In genomic region chr4:2805712-2806391, GRCh38 we compare ENCODE assay signal across 14 cellular contexts. TPM values are rescaled to one million over a fixed set of nuclear protein-coding genes. Genes with fewer than 3 reads are reported as not detected.
DNase-seq lines count a peak whose midpoint lies in the region; ATAC-seq and TF ChIP-seq lines count a peak whose summit lies in the region.
"Had no signal": no experiment of that assay in that cellular context is flagged by ENCODE, and none has a peak within 500 bp of the region (broad histone marks: within the 10 kb centered on the region; RNA-seq: fewer than 3 reads in every experiment).

No MANE protein-coding gene starts in this region.

- intact Hi-C loops in activated T-helper 2 cell treated with anti-CD3 and anti-CD28 coated beads, Interferon-gamma antibody, Interleukin-2, Interleukin-4, amounts not matched to agents 10 μg/mL and 5 μg/mL and 100 μg/mL, durations not matched to agents 14 hours and 24 hours and 36 hours (cut with micrococcal nuclease): no loop called here
- intact Hi-C loops in activated naive CD4-positive, alpha-beta T cell treated with anti-CD3 and anti-CD28 coated beads for 36 hours (cut with micrococcal nuclease): no loop called here

- no peak for TF ChIP-seq EP300 in Ishikawa (IDR thresholded peaks at IDR 0.05; ENCODE audit: borderline replicate concordance)

- TF ChIP-seq RAD21 in Ishikawa (IDR thresholded peaks at IDR 0.05; ENCODE audit: low read depth): no peak

- H3K4me3 Mint-ChIP-seq in stimulated activated effector memory CD8-positive, alpha-beta T cell treated with anti-CD3 and anti-CD28 coated beads, Interleukin-12 subunit alpha, Interleukin-12 subunit beta, amount 100 ng/mL, for 72 hours: no peak overlapping the region
- no peak overlapping the region for H3K4me3 Mint-ChIP-seq in activated T-helper 2 cell treated with anti-CD3 and anti-CD28 coated beads, Interferon-gamma antibody, Interleukin-2, Interleukin-4, amounts not matched to agents 10 μg/mL and 5 μg/mL and 100 μg/mL, durations not matched to agents 14 hours and 24 hours and 36 hours (ENCODE audit: low read depth)
- no peak overlapping the region for H3K4me3 Mint-ChIP-seq in activated naive CD4-positive, alpha-beta T cell treated with anti-CD3 and anti-CD28 coated beads for 36 hours
- H3K4me3 Mint-ChIP-seq: activated CD4-positive, alpha-beta T cell treated with anti-CD3 and anti-CD28 coated beads for 36 hours had no signal

- DNase-seq in caudate nucleus (lab: John Stamatoyannopoulos, UW): no peak
- DNase-seq in stimulated activated effector memory CD8-positive, alpha-beta T cell treated with anti-CD3 and anti-CD28 coated beads, Interleukin-12 subunit alpha, Interleukin-12 subunit beta, amount 100 ng/mL, for 72 hours (ENCODE audit: low spot score in 2 of 2): no peak
- DNase-seq in activated T-helper 2 cell treated with anti-CD3 and anti-CD28 coated beads, Interferon-gamma antibody, Interleukin-2, Interleukin-4, amounts not matched to agents 10 μg/mL and 5 μg/mL and 100 μg/mL, durations not matched to agents 14 hours and 24 hours and 36 hours (ENCODE audit: low spot score): no peak
- DNase-seq in activated naive CD4-positive, alpha-beta T cell treated with anti-CD3 and anti-CD28 coated beads for 36 hours: no peak
- no peak for DNase-seq in anterior cingulate cortex (lab: John Stamatoyannopoulos, UW)
- DNase-seq in activated CD4-positive, alpha-beta T cell treated with anti-CD3 and anti-CD28 coated beads, Interleukin-2, amount 50 U/mL, for 4 hours: no peak
- DNase-seq: activated CD4-positive, alpha-beta T cell treated with anti-CD3 and anti-CD28 coated beads for 36 hours; activated gamma-delta T cell treated with Interleukin-2 at 50 U/mL for 16 hours; CD8-positive, alpha-beta memory T cell; effector memory CD8-positive, alpha-beta T cell; NCI-H2081 treated with DMSO at 0.1 percent for 48 hours had no signal

- H3K27ac Mint-ChIP-seq in stimulated activated effector memory CD8-positive, alpha-beta T cell treated with anti-CD3 and anti-CD28 coated beads, Interleukin-12 subunit alpha, Interleukin-12 subunit beta, amount 100 ng/mL, for 72 hours: peak overlapping the region; percentile 79
- no peak overlapping the region for H3K27ac Mint-ChIP-seq in activated T-helper 2 cell treated with anti-CD3 and anti-CD28 coated beads, Interferon-gamma antibody, Interleukin-2, Interleukin-4, amounts not matched to agents 10 μg/mL and 5 μg/mL and 100 μg/mL, durations not matched to agents 14 hours and 24 hours and 36 hours
- no peak overlapping the region for H3K27ac Mint-ChIP-seq in activated naive CD4-positive, alpha-beta T cell treated with anti-CD3 and anti-CD28 coated beads for 36 hours
- H3K27ac Mint-ChIP-seq: activated CD4-positive, alpha-beta T cell treated with anti-CD3 and anti-CD28 coated beads for 36 hours had no signal

- no peaks in the 10 kb centered on the region for H3K27me3 ChIP-seq in layer of hippocampus (ENCODE audit: control insufficient read depth, insufficient read depth, low read length)
- H3K27me3 ChIP-seq: ovary had no signal

- ATAC-seq in stimulated activated effector memory CD8-positive, alpha-beta T cell treated with anti-CD3 and anti-CD28 coated beads, Interleukin-12 subunit alpha, Interleukin-12 subunit beta, amount 100 ng/mL, for 72 hours: no peak
- ATAC-seq: activated CD4-positive, alpha-beta T cell treated with anti-CD3 and anti-CD28 coated beads for 36 hours; effector memory CD8-positive, alpha-beta T cell had no signal

- no peaks in the 10 kb centered on the region for H3K27me3 Mint-ChIP-seq in activated T-helper 2 cell treated with anti-CD3 and anti-CD28 coated beads, Interferon-gamma antibody, Interleukin-2, Interleukin-4, amounts not matched to agents 10 μg/mL and 5 μg/mL and 100 μg/mL, durations not matched to agents 14 hours and 24 hours and 36 hours (ENCODE audit: low read depth)
- H3K27me3 Mint-ChIP-seq in activated naive CD4-positive, alpha-beta T cell treated with anti-CD3 and anti-CD28 coated beads for 36 hours (ENCODE audit: low read depth): no peaks in the 10 kb centered on the region
- H3K27me3 Mint-ChIP-seq: activated CD4-positive, alpha-beta T cell treated with anti-CD3 and anti-CD28 coated beads for 36 hours; CD8-positive, alpha-beta memory T cell; effector memory CD8-positive, alpha-beta T cell had no signal

- peak overlapping the region; percentile 62 for H3K27ac ChIP-seq in caudate nucleus (ENCODE audit: low read depth, low read length)
- peak overlapping the region; percentile 27 for H3K27ac ChIP-seq in layer of hippocampus (ENCODE audit: low read depth, low read length)

- CTCF ChIA-PET in activated naive CD4-positive, alpha-beta T cell treated with anti-CD3 and anti-CD28 coated beads for 36 hours (lab: Charles Lee): interaction anchor here (1.2 kb wide), 1 partner anchor 42 kb away, joined by 3 read pairs; no protein-coding TSS in a partner anchor

- H3K9me3 Mint-ChIP-seq in stimulated activated effector memory CD8-positive, alpha-beta T cell treated with anti-CD3 and anti-CD28 coated beads, Interleukin-12 subunit alpha, Interleukin-12 subunit beta, amount 100 ng/mL, for 72 hours: no peaks in the 10 kb centered on the region
- H3K9me3 Mint-ChIP-seq in activated T-helper 2 cell treated with anti-CD3 and anti-CD28 coated beads, Interferon-gamma antibody, Interleukin-2, Interleukin-4, amounts not matched to agents 10 μg/mL and 5 μg/mL and 100 μg/mL, durations not matched to agents 14 hours and 24 hours and 36 hours: no peaks in the 10 kb centered on the region
- H3K9me3 Mint-ChIP-seq in activated naive CD4-positive, alpha-beta T cell treated with anti-CD3 and anti-CD28 coated beads for 36 hours: no peaks in the 10 kb centered on the region
- H3K9me3 Mint-ChIP-seq: CD8-positive, alpha-beta memory T cell; effector memory CD8-positive, alpha-beta T cell had no signal

- peaks cover 31% of the 10 kb centered on the region for H3K4me1 Mint-ChIP-seq in stimulated activated effector memory CD8-positive, alpha-beta T cell treated with anti-CD3 and anti-CD28 coated beads, Interleukin-12 subunit alpha, Interleukin-12 subunit beta, amount 100 ng/mL, for 72 hours
- peaks cover 4% of the 10 kb centered on the region for H3K4me1 Mint-ChIP-seq in activated T-helper 2 cell treated with anti-CD3 and anti-CD28 coated beads, Interferon-gamma antibody, Interleukin-2, Interleukin-4, amounts not matched to agents 10 μg/mL and 5 μg/mL and 100 μg/mL, durations not matched to agents 14 hours and 24 hours and 36 hours (ENCODE audit: low read depth)
- peaks cover 8% of the 10 kb centered on the region for H3K4me1 Mint-ChIP-seq in activated naive CD4-positive, alpha-beta T cell treated with anti-CD3 and anti-CD28 coated beads for 36 hours (ENCODE audit: low read depth)

- H3K36me3 Mint-ChIP-seq in stimulated activated effector memory CD8-positive, alpha-beta T cell treated with anti-CD3 and anti-CD28 coated beads, Interleukin-12 subunit alpha, Interleukin-12 subunit beta, amount 100 ng/mL, for 72 hours: peaks cover 12% of the 10 kb centered on the region
- no peaks in the 10 kb centered on the region for H3K36me3 Mint-ChIP-seq in activated T-helper 2 cell treated with anti-CD3 and anti-CD28 coated beads, Interferon-gamma antibody, Interleukin-2, Interleukin-4, amounts not matched to agents 10 μg/mL and 5 μg/mL and 100 μg/mL, durations not matched to agents 14 hours and 24 hours and 36 hours (ENCODE audit: low read depth)
- H3K36me3 Mint-ChIP-seq in activated naive CD4-positive, alpha-beta T cell treated with anti-CD3 and anti-CD28 coated beads for 36 hours (ENCODE audit: low read depth): no peaks in the 10 kb centered on the region
- H3K36me3 Mint-ChIP-seq: CD8-positive, alpha-beta memory T cell had no signal

TF ChIP-seq in Ishikawa, 13 proteins besides CTCF, POLR2A, EP300 and RAD21 (continues in another document):
- no peak for TF ChIP-seq CREB1 (IDR thresholded peaks at IDR 0.05; ENCODE audit: low read depth)
- no peak for TF ChIP-seq EGR1 (IDR thresholded peaks at IDR 0.05)
- TF ChIP-seq NFIC (IDR thresholded peaks at IDR 0.05): peak; percentile 54; the same call in 1 of the 2 replicates
- peak; percentile 65 for TF ChIP-seq TEAD4 (IDR thresholded peaks at IDR 0.05)
- TF ChIP-seq TCF12 (IDR thresholded peaks at IDR 0.05; ENCODE audit: low read depth): 0 out of 2 replicates have a peak, but pooled peaks have one; percentile 19
- TF ChIP-seq, protein P1, sequence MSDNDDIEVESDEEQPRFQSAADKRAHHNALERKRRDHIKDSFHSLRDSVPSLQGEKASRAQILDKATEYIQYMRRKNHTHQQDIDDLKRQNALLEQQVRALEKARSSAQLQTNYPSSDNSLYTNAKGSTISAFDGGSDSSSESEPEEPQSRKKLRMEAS (IDR thresholded peaks at IDR 0.05): peak; percentile 35; the same call in 1 of the 2 replicates

RNA-seq across cellular contexts. Expression of gene SH3BP2, which starts 13.0 kb away (rescaled TPM):
- 64.3 and 72.7 TPM in 2 replicates for total RNA-seq in activated T-helper 2 cell treated with anti-CD3 and anti-CD28 coated beads, Interferon-gamma antibody, Interleukin-2, Interleukin-4, amounts not matched to agents 10 μg/mL and 5 μg/mL and 100 μg/mL, durations not matched to agents 14 hours and 24 hours and 36 hours
- total RNA-seq in activated naive CD4-positive, alpha-beta T cell treated with anti-CD3 and anti-CD28 coated beads for 36 hours: 10 to 100 TPM; 45.7 to 47.4 TPM

RNA-seq across cellular contexts. Expression of gene ADD1, which starts 37.8 kb away (rescaled TPM):
- 240 and 242 TPM in 2 replicates for total RNA-seq in activated T-helper 2 cell treated with anti-CD3 and anti-CD28 coated beads, Interferon-gamma antibody, Interleukin-2, Interleukin-4, amounts not matched to agents 10 μg/mL and 5 μg/mL and 100 μg/mL, durations not matched to agents 14 hours and 24 hours and 36 hours
- 100 to 1,000 TPM; 165 TPM for total RNA-seq in activated naive CD4-positive, alpha-beta T cell treated with anti-CD3 and anti-CD28 coated beads for 36 hours

RNA-seq across cellular contexts. Expression of gene TNIP2, which starts 49.7 kb away (rescaled TPM):
- total RNA-seq in activated T-helper 2 cell treated with anti-CD3 and anti-CD28 coated beads, Interferon-gamma antibody, Interleukin-2, Interleukin-4, amounts not matched to agents 10 μg/mL and 5 μg/mL and 100 μg/mL, durations not matched to agents 14 hours and 24 hours and 36 hours: 69.2 and 72.1 TPM in 2 replicates
- 10 to 100 TPM; 54.2 to 55.0 TPM for total RNA-seq in activated naive CD4-positive, alpha-beta T cell treated with anti-CD3 and anti-CD28 coated beads for 36 hours
